In genomic region chr15:77063249-77063648, GRCh38 we compare ENCODE assay signal across 25 cellular contexts.
"Had no signal": no experiment of that assay in that cellular context is flagged by ENCODE, and none has a peak within 500 bp of the region (broad histone marks: within the 10 kb centered on the region; RNA-seq: fewer than 3 reads in every experiment).

No MANE protein-coding gene starts in this region.

- H3K9me3 ChIP-seq: colonic mucosa, esophagus squamous epithelium, left ventricle myocardium inferior, neutrophil, right lobe of liver, thyroid gland, upper lobe of right lung had no signal

- H3K36me3 ChIP-seq: colonic mucosa, esophagus squamous epithelium, left ventricle myocardium inferior, neutrophil, right lobe of liver, thyroid gland, upper lobe of right lung had no signal

- H3K27ac Mint-ChIP-seq: activated CD4-positive, alpha-beta memory T cell treated with anti-CD3 and anti-CD28 coated beads, Interleukin-2, amount 10 ng/mL, durations not matched to agents 7 days and 5 days; activated CD4-positive, alpha-beta T cell treated with anti-CD3 and anti-CD28 coated beads, Interleukin-2, amount 10 ng/mL, durations not matched to agents 7 days and 5 days; activated naive CD4-positive, alpha-beta T cell treated with anti-CD3 and anti-CD28 coated beads, Interleukin-2, amount 50 U/mL, for 24 hours; activated naive CD8-positive, alpha-beta T cell treated with anti-CD3 and anti-CD28 coated beads, Interleukin-2, amount 50 U/mL, for 24 hours; activated T-cell treated with anti-CD3 and anti-CD28 coated beads, Interleukin-2, amount 50 U/mL, for 24 hours; activated T-helper 17 cell treated with anti-CD3 and anti-CD28 coated beads, Interleukin-2, amount 50 U/mL, for 72 hours had no signal

- H3K4me3 Mint-ChIP-seq: activated CD4-positive, alpha-beta memory T cell treated with anti-CD3 and anti-CD28 coated beads, Interleukin-2, amount 10 ng/mL, durations not matched to agents 7 days and 5 days; activated CD4-positive, alpha-beta T cell treated with anti-CD3 and anti-CD28 coated beads, Interleukin-2, amount 10 ng/mL, durations not matched to agents 7 days and 5 days; activated naive CD4-positive, alpha-beta T cell treated with anti-CD3 and anti-CD28 coated beads, Interleukin-2, amount 50 U/mL, for 24 hours; activated naive CD8-positive, alpha-beta T cell treated with anti-CD3 and anti-CD28 coated beads, Interleukin-2, amount 50 U/mL, for 24 hours; activated T-cell treated with anti-CD3 and anti-CD28 coated beads, Interleukin-2, amount 50 U/mL, for 24 hours; activated T-helper 17 cell treated with anti-CD3 and anti-CD28 coated beads, Interleukin-2, amount 50 U/mL, for 72 hours; central memory CD8-positive, alpha-beta T cell had no signal

- H3K27me3 ChIP-seq: colonic mucosa, esophagus squamous epithelium, neutrophil, right lobe of liver, thyroid gland, upper lobe of right lung had no signal

- H3K4me3 ChIP-seq: colonic mucosa, esophagus squamous epithelium, left ventricle myocardium inferior, lung, right lobe of liver, thyroid gland, upper lobe of right lung had no signal

- ATAC-seq: activated naive CD8-positive, alpha-beta T cell treated with anti-CD3 and anti-CD28 coated beads, Interleukin-2, amount 50 U/mL, for 24 hours; activated T-helper 17 cell treated with anti-CD3 and anti-CD28 coated beads, Interleukin-2, amount 50 U/mL, for 72 hours; upper lobe of right lung had no signal

- H3K9me3 Mint-ChIP-seq: activated CD4-positive, alpha-beta memory T cell treated with anti-CD3 and anti-CD28 coated beads, Interleukin-2, amount 10 ng/mL, durations not matched to agents 7 days and 5 days; activated CD4-positive, alpha-beta T cell treated with anti-CD3 and anti-CD28 coated beads, Interleukin-2, amount 10 ng/mL, durations not matched to agents 7 days and 5 days; activated naive CD4-positive, alpha-beta T cell treated with anti-CD3 and anti-CD28 coated beads, Interleukin-2, amount 50 U/mL, for 24 hours; activated naive CD8-positive, alpha-beta T cell treated with anti-CD3 and anti-CD28 coated beads, Interleukin-2, amount 50 U/mL, for 24 hours; activated T-cell treated with anti-CD3 and anti-CD28 coated beads, Interleukin-2, amount 50 U/mL, for 24 hours; activated T-helper 17 cell treated with anti-CD3 and anti-CD28 coated beads, Interleukin-2, amount 50 U/mL, for 72 hours; central memory CD8-positive, alpha-beta T cell; nephron had no signal

- H3K27me3 Mint-ChIP-seq: activated CD4-positive, alpha-beta memory T cell treated with anti-CD3 and anti-CD28 coated beads, Interleukin-2, amount 10 ng/mL, durations not matched to agents 7 days and 5 days; activated CD4-positive, alpha-beta T cell treated with anti-CD3 and anti-CD28 coated beads, Interleukin-2, amount 10 ng/mL, durations not matched to agents 7 days and 5 days; activated naive CD4-positive, alpha-beta T cell treated with anti-CD3 and anti-CD28 coated beads, Interleukin-2, amount 50 U/mL, for 24 hours; activated naive CD8-positive, alpha-beta T cell treated with anti-CD3 and anti-CD28 coated beads, Interleukin-2, amount 50 U/mL, for 24 hours; activated T-cell treated with anti-CD3 and anti-CD28 coated beads, Interleukin-2, amount 50 U/mL, for 24 hours; activated T-helper 17 cell treated with anti-CD3 and anti-CD28 coated beads, Interleukin-2, amount 50 U/mL, for 72 hours; central memory CD8-positive, alpha-beta T cell had no signal

- H3K36me3 Mint-ChIP-seq: activated naive CD4-positive, alpha-beta T cell treated with anti-CD3 and anti-CD28 coated beads, Interleukin-2, amount 50 U/mL, for 24 hours had no signal

- DNase-seq: activated CD4-positive, alpha-beta memory T cell treated with anti-CD3 and anti-CD28 coated beads, Interleukin-2, amount 10 ng/mL, durations not matched to agents 7 days and 5 days; activated CD4-positive, alpha-beta T cell treated with anti-CD3 and anti-CD28 coated beads for 1 hour; activated CD4-positive, alpha-beta T cell treated with anti-CD3 and anti-CD28 coated beads, Interleukin-2, amount 10 ng/mL, durations not matched to agents 7 days and 5 days; activated CD8-positive, alpha-beta memory T cell treated with anti-CD3 and anti-CD28 coated beads, Interleukin-2, amount 50 U/mL, for 48 hours; activated naive CD8-positive, alpha-beta T cell treated with anti-CD3 and anti-CD28 coated beads, Interleukin-2, amount 50 U/mL, for 24 hours; activated T-cell treated with anti-CD3 and anti-CD28 coated beads, Interleukin-2, amount 50 U/mL, for 24 hours; colonic mucosa; effector CD8-positive, alpha-beta T cell; esophagus squamous epithelium; glutamatergic neuron; islet precursor cell; left ventricle myocardium inferior; right lobe of liver; stimulated activated CD4-positive, alpha-beta T cell treated with anti-CD3 and anti-CD28 coated beads, Interleukin-2, amount 100 ng/mL, for 48 hours; stimulated activated naive CD4-positive, alpha-beta T cell treated with Interleukin-2 at 50 U/mL for 16 hours; substantia nigra; T-helper 2 cell; thyroid gland; upper lobe of right lung had no signal

- H3K27ac ChIP-seq: colonic mucosa, left ventricle myocardium inferior, neutrophil had no signal
